ENCODE assay signal across 10 cellular contexts in genomic region chr5:172659570-172659908, GRCh38. TPM values are rescaled to one million over a fixed set of nuclear protein-coding genes. Genes with fewer than 3 reads are reported as not detected.
DNase-seq lines count a peak whose midpoint lies in the region; ATAC-seq and TF ChIP-seq lines count a peak whose summit lies in the region.
"Had no signal": no experiment of that assay in that cellular context is flagged by ENCODE, and none has a peak within 500 bp of the region (broad histone marks: within the 10 kb centered on the region; RNA-seq: fewer than 3 reads in every experiment).

No MANE protein-coding gene starts in this region.

- peak overlapping the region; percentile 94 for H2AFZ ChIP-seq in ACC112 (ENCODE audit: low read length, unreplicated experiment)
- H2AFZ ChIP-seq in hepatocyte = no peak overlapping the region

- peaks cover 0 to 9% of the 10 kb centered on the region in 2 donors for H3K9me3 ChIP-seq in ascending aorta
- H3K9me3 ChIP-seq in hepatocyte (ENCODE audit: low read depth) = no peaks in the 10 kb centered on the region
- no peaks in the 10 kb centered on the region for H3K9me3 ChIP-seq in prostate gland
- H3K9me3 ChIP-seq: neutrophil had no signal

- H3K27me3 ChIP-seq in ACC112 (ENCODE audit: insufficient read depth, low read length) (no peaks in the 10 kb centered on the region), ascending aorta (no peaks in the 10 kb centered on the region), hepatocyte (no peaks in the 10 kb centered on the region), prostate gland (replicated peaks; ENCODE audit: insufficient read depth) (no peaks in the 10 kb centered on the region)

- no peaks in the 10 kb centered on the region for H3K9me2 ChIP-seq in hepatocyte (replicated peaks; ENCODE audit: insufficient read depth)

- peak overlapping the region; percentile 39 for H3K4me2 ChIP-seq in hepatocyte

- H4K20me1 ChIP-seq in hepatocyte (ENCODE audit: insufficient read depth, poor library complexity, severe bottlenecking) = no peaks in the 10 kb centered on the region

- no peak overlapping the region for H3K4me3 ChIP-seq in ACC112 (ENCODE audit: low read depth, low read length)
- no peak overlapping the region for H3K4me3 ChIP-seq in ascending aorta
- no peak overlapping the region for H3K4me3 ChIP-seq in hepatocyte
- no peak overlapping the region for H3K4me3 ChIP-seq in prostate gland

- H3K4me1 ChIP-seq in ACC112 (ENCODE audit: control insufficient read depth, insufficient read depth, low read length, unreplicated experiment) (peaks cover 18% of the 10 kb centered on the region), ascending aorta (peaks cover 10 to 19% of the 10 kb centered on the region in 2 donors), hepatocyte (ENCODE audit: insufficient read depth) (peaks cover 28% of the 10 kb centered on the region), prostate gland (replicated peaks) (peaks cover 12% of the 10 kb centered on the region)

- no peak for TF ChIP-seq POLR2A in prostate gland (IDR thresholded peaks at IDR 0.05)

- H3K36me3 ChIP-seq in ACC112 (ENCODE audit: insufficient read depth, low read length) = no peaks in the 10 kb centered on the region
- no peaks in the 10 kb centered on the region for H3K36me3 ChIP-seq in ascending aorta
- H3K36me3 ChIP-seq in hepatocyte (replicated peaks; ENCODE audit: insufficient read depth, low read depth) = no peaks in the 10 kb centered on the region
- H3K36me3 ChIP-seq in prostate gland = no peaks in the 10 kb centered on the region
- H3K36me3 ChIP-seq: neutrophil had no signal

- H3K27ac ChIP-seq in ACC112 (ENCODE audit: low read depth, low read length) = no peak overlapping the region
- H3K27ac ChIP-seq in ascending aorta = peak overlapping the region; percentile 78 to 83
- H3K27ac ChIP-seq in hepatocyte = peak overlapping the region; percentile 91
- H3K27ac ChIP-seq in prostate gland = peak overlapping the region; percentile 79 to 82
- H3K27ac ChIP-seq: neutrophil had no signal

- H3K79me2 ChIP-seq in ACC112 (ENCODE audit: control insufficient read depth, insufficient read depth, low read length, unreplicated experiment) = no peaks in the 10 kb centered on the region
- H3K79me2 ChIP-seq in hepatocyte = no peaks in the 10 kb centered on the region

- intact Hi-C loops in ascending aorta (cut with DNase I) (no loop called here), prostate gland (cut with DNase I) (no loop called here)

- DNase-seq in ascending aorta (ENCODE audit: low spot score in 2 of 2) (no peak), hepatocyte (ENCODE audit: low spot score) (no peak), prostate gland (ENCODE audit: low spot score) (no peak)
- DNase-seq: T-cell had no signal

- ATAC-seq in GM18498 (IDR thresholded peaks at IDR 0.05; ENCODE audit: unreplicated experiment) (no peak), GM19463 (IDR thresholded peaks at IDR 0.05; ENCODE audit: unreplicated experiment) (no peak), HG03196 (IDR thresholded peaks at IDR 0.05; ENCODE audit: unreplicated experiment) (no peak), HG03565 (IDR thresholded peaks at IDR 0.05; ENCODE audit: unreplicated experiment) (no peak)
- ATAC-seq: T-cell had no signal

- TF ChIP-seq CTCF in ascending aorta (IDR thresholded peaks at IDR 0.05) (no peak), hepatocyte (IDR thresholded peaks at IDR 0.05; ENCODE audit: poor library complexity) (no peak), prostate gland (IDR thresholded peaks at IDR 0.05) (no peak)

RNA-seq across cellular contexts. Expression of gene NEURL1B, which starts 18.5 kb away (rescaled TPM):
- total RNA-seq in ascending aorta = 131 TPM
- total RNA-seq in hepatocyte = 3.9 and 5.8 TPM in 2 replicates
- 0.65 and 1.00 TPM in 2 replicates for polyA plus RNA-seq in hepatocyte
- 10 to 100 TPM; 23.9 to 39.9 TPM for total RNA-seq in prostate gland
